1 cellular context compared by ENCODE assay signal in the genomic region with DNA sequence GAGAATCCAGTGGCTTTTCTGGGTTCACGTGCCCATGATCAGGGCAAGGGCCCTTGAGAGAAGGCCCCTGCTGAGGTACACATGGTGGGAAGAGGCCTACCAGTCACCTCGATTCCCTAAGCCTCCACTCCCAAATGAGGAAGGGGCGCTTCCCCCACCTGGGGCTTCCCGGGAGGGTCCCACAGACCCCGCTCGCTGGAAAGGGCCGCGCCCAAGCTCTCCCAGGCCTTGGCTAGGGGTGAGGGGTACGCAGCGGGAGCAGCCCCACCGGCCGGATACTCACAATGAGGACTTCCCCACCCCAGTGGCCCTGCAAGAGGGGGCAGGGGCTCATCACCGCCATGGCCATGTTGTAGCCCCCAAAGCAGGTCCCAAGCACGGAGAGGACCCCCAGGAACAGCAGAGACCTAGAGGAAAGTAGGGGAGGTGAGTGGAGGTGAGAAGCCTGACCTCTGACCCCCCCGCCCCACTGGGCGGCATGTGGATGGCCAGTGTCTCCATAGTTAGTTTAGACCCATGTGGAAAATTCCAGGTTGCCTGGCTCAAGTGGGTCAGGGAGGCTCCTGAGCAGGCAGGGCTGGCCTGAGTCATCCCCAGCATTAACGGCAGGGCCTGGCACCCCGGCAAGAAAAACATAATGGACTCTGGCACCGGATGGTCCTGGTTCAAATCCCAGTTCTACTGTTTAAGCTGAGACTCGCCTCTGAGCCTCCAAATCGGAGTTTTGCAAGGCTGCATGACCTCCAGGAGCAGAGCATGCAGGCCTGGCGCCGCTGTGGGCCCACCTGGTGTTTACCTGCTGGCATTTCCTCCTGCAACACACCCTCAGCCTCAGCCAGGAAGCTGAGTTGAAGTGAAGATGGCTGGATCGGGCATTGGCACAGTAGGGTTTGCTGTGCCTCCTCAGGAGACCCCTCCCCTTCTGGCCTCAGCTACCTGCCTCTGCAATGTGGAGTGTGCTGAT.
TF ChIP-seq lines count a peak whose summit lies in the region.

No MANE protein-coding gene starts in this region.

TF ChIP-seq in GM23338, 12 proteins besides CTCF, POLR2A, EP300 and RAD21:
- no peak for TF ChIP-seq POLR2AphosphoS5 (IDR thresholded peaks at IDR 0.05; ENCODE audit: low read depth)
- TF ChIP-seq, protein P1, sequence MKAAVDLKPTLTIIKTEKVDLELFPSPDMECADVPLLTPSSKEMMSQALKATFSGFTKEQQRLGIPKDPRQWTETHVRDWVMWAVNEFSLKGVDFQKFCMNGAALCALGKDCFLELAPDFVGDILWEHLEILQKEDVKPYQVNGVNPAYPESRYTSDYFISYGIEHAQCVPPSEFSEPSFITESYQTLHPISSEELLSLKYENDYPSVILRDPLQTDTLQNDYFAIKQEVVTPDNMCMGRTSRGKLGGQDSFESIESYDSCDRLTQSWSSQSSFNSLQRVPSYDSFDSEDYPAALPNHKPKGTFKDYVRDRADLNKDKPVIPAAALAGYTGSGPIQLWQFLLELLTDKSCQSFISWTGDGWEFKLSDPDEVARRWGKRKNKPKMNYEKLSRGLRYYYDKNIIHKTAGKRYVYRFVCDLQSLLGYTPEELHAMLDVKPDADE (IDR thresholded peaks at IDR 0.05), result no peak
- TF ChIP-seq, protein P2, sequence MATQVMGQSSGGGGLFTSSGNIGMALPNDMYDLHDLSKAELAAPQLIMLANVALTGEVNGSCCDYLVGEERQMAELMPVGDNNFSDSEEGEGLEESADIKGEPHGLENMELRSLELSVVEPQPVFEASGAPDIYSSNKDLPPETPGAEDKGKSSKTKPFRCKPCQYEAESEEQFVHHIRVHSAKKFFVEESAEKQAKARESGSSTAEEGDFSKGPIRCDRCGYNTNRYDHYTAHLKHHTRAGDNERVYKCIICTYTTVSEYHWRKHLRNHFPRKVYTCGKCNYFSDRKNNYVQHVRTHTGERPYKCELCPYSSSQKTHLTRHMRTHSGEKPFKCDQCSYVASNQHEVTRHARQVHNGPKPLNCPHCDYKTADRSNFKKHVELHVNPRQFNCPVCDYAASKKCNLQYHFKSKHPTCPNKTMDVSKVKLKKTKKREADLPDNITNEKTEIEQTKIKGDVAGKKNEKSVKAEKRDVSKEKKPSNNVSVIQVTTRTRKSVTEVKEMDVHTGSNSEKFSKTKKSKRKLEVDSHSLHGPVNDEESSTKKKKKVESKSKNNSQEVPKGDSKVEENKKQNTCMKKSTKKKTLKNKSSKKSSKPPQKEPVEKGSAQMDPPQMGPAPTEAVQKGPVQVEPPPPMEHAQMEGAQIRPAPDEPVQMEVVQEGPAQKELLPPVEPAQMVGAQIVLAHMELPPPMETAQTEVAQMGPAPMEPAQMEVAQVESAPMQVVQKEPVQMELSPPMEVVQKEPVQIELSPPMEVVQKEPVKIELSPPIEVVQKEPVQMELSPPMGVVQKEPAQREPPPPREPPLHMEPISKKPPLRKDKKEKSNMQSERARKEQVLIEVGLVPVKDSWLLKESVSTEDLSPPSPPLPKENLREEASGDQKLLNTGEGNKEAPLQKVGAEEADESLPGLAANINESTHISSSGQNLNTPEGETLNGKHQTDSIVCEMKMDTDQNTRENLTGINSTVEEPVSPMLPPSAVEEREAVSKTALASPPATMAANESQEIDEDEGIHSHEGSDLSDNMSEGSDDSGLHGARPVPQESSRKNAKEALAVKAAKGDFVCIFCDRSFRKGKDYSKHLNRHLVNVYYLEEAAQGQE (IDR thresholded peaks at IDR 0.05; ENCODE audit: unreplicated experiment), result no peak
- TF ChIP-seq ZNF331 (CRISPR knock-in tag; IDR thresholded peaks at IDR 0.05; ENCODE audit: low read depth), result no peak
- no peak for TF ChIP-seq ZNF114 (CRISPR knock-in tag; IDR thresholded peaks at IDR 0.05)
- TF ChIP-seq NANOG (IDR thresholded peaks at IDR 0.05; ENCODE audit: borderline replicate concordance), result no peak
TF ChIP-seq in GM23338: peak in this region for 0.
